In the genomic region with DNA sequence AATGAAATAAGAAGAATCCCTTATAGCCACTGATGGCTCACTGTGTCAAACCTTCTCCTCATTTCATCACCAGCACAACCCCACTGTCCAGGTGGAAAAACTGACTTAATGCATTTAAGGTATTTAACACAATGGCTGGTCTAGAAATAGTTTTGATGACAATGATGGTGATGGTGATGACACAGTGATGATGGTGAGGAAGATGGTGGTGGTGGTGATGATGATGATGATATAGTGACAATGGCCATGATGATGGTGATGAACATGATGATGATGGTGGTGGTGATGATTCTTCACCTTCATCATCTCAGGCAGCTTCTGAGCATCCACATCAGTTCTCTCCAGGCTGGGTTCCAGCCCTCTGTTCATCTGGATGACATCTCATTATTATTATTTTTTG, we compare ENCODE assay signal across 7 cellular contexts.
"Had no signal": no experiment of that assay in that cellular context is flagged by ENCODE, and none has a peak within 500 bp of the region (broad histone marks: within the 10 kb centered on the region; RNA-seq: fewer than 3 reads in every experiment).

No MANE protein-coding gene starts in this region.

- H3K4me3 ChIP-seq: GM12878 had no signal

- DNase-seq: GDM1, GF-D8 had no signal

- FAIRE-seq: G401.6, GM12878, GM12891, GM12892, GM18507 had no signal

- ATAC-seq: GM12878 had no signal
